ENCODE assay signal across 13 cellular contexts in the genomic region with DNA sequence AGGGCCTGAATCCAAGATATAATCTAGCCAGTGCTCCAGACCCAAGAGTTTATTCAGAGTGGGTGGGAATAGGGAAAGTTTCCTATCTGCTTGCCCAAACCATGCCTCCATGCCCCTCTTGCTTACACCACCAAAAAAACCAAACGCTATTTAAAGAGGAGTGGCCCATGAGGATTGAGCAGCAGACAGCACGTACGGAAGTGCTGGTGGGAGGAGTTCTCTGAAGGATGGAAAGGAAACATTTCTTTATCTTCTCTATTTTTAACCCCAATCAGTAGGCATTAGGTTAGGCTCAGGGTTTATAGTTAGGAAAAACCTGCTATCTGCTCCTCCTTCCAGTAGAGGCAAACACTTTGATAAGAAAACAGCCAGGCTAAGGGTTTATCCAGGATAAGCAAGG.
"Had no signal": no experiment of that assay in that cellular context is flagged by ENCODE, and none has a peak within 500 bp of the region (broad histone marks: within the 10 kb centered on the region; RNA-seq: fewer than 3 reads in every experiment).

No MANE protein-coding gene starts in this region.

- H3K36me3 Mint-ChIP-seq: naive thymus-derived CD4-positive, alpha-beta T cell had no signal

- H3K27me3 Mint-ChIP-seq: type B pancreatic cell had no signal

- H3K9me3 Mint-ChIP-seq: immature natural killer cell, nephron progenitor cell, type B pancreatic cell had no signal

- H3K9me3 ChIP-seq: esophagus muscularis mucosa, gastrocnemius medialis had no signal

- H3K27ac ChIP-seq: epithelial cell of prostate, esophagus muscularis mucosa, gastrocnemius medialis had no signal

- H3K27ac Mint-ChIP-seq: immature natural killer cell; naive thymus-derived CD4-positive, alpha-beta T cell; nephron progenitor cell; type B pancreatic cell had no signal

- H3K4me3 ChIP-seq: esophagus muscularis mucosa, gastrocnemius medialis had no signal

- DNase-seq: effector memory CD4-positive, alpha-beta T cell; gastrocnemius medialis; immature natural killer cell; naive thymus-derived CD4-positive, alpha-beta T cell; nephron progenitor cell; posterior cingulate gyrus; right cardiac atrium; small intestine; stimulated activated CD4-positive, alpha-beta T cell treated with anti-CD3 and anti-CD28 coated beads, Interleukin-12 subunit alpha, Interleukin-12 subunit beta, amount 100 ng/mL, for 4 hours; stimulated activated naive CD4-positive, alpha-beta T cell treated with Interleukin-2 at 50 U/mL for 16 hours had no signal

- H3K4me3 Mint-ChIP-seq: immature natural killer cell; naive thymus-derived CD4-positive, alpha-beta T cell; nephron progenitor cell; type B pancreatic cell had no signal

- ATAC-seq: gastrocnemius medialis; naive thymus-derived CD4-positive, alpha-beta T cell had no signal

- H3K27me3 ChIP-seq: esophagus muscularis mucosa, gastrocnemius medialis had no signal
